Comparison of ENCODE assay signal across 1 cellular context in the genomic region with DNA sequence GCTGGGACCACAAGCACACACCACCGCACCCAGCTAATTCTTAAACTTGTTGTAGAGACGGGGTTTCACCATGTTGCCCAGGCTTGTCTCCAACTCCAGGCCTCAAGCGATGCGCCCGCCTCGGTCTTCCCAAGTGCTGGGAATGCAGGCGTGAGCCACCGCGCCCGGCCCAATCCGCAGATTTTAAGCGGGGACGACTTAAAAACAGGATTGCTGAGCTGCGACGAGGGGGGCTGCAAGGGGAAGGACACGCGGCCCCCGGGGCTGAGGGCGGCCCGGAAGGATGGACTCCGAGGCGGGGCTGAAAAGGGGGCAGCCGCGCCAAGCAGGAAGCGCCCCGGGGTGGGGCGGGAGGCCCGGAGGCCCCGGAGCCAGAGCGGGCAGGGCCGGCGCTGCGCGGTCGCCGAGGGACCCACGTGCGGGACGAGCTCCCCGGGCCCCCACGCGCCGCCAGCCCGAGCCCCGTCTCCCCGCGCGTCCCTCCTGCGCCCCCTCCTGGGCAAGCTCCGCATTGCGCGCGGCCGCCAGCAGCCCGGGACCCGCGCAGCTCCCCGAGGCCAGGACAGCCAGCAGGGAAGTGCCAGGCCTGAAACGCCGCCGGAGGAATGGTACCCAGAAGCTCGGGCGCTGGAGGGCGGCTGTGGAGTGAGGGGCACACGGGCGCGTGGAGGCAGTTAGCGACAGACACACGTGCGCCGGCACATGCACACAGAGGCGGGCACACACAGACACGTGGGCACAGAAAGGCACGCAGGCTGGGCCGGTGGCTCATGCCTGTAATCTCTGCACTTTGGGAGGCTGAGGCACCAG.
TF ChIP-seq lines count a peak whose summit lies in the region.

No MANE protein-coding gene starts in this region.

TF ChIP-seq in WTC11, 78 proteins besides CTCF, POLR2A, EP300 and RAD21 (continued from another document):
- TF ChIP-seq ZNF532 (CRISPR knock-in tag; IDR thresholded peaks at IDR 0.05; ENCODE audit: borderline replicate concordance): no peak
- peak; percentile 31; the same call in 1 of the 2 replicates for TF ChIP-seq ZBTB43 (CRISPR knock-in tag; IDR thresholded peaks at IDR 0.05)
- 0 out of 2 replicates have a peak, but pooled peaks have one; percentile 33 for TF ChIP-seq ATF2 (CRISPR knock-in tag; IDR thresholded peaks at IDR 0.05; ENCODE audit: borderline replicate concordance, low read depth)
- TF ChIP-seq TCF7 (CRISPR knock-in tag; IDR thresholded peaks at IDR 0.05; ENCODE audit: low read depth): 0 out of 2 replicates have a peak, but pooled peaks have one; percentile 52
- peak; percentile 59 for TF ChIP-seq ETV6 (CRISPR knock-in tag; IDR thresholded peaks at IDR 0.05)
- TF ChIP-seq TEAD4 (CRISPR knock-in tag; IDR thresholded peaks at IDR 0.05): no peak
